In genomic region chr19:44597131-44597491, GRCh38 we compare ENCODE assay signal across 26 cellular contexts. TPM values are rescaled to one million over a fixed set of nuclear protein-coding genes. Genes with fewer than 3 reads are reported as not detected.
DNase-seq lines count a peak whose midpoint lies in the region; ATAC-seq, FAIRE-seq and TF ChIP-seq lines count a peak whose summit lies in the region.
"Had no signal": no experiment of that assay in that cellular context is flagged by ENCODE, and none has a peak within 500 bp of the region (broad histone marks: within the 10 kb centered on the region; RNA-seq: fewer than 3 reads in every experiment).

No MANE protein-coding gene starts in this region.

- no peak overlapping the region for H3K27ac Mint-ChIP-seq in WTC11
- no peak overlapping the region for H3K27ac Mint-ChIP-seq in naive thymus-derived CD4-positive, alpha-beta T cell

- no peak for TF ChIP-seq EP300 in HepG2 (IDR thresholded peaks at IDR 0.05; ENCODE audit: low read depth in 2 of 2, low read length in 2 of 2)
- no peak for TF ChIP-seq EP300 in HepG2 (CRISPR knock-in tag; IDR thresholded peaks at IDR 0.05; ENCODE audit: borderline replicate concordance)

- H3K4me2 ChIP-seq in HepG2 (ENCODE audit: low read depth, low read length) (peak overlapping the region; percentile 69), hepatocyte (peak overlapping the region; percentile 53)
- H3K4me2 ChIP-seq: PC-9 had no signal

- H3K9me3 ChIP-seq in HepG2 (ENCODE audit: low read length) = no peaks in the 10 kb centered on the region
- H3K9me3 ChIP-seq in right lobe of liver = no peaks in the 10 kb centered on the region
- H3K9me3 ChIP-seq in hepatocyte (ENCODE audit: low read depth) = no peaks in the 10 kb centered on the region
- no peaks in the 10 kb centered on the region for H3K9me3 ChIP-seq in effector memory CD4-positive, alpha-beta T cell (ENCODE audit: control insufficient read depth, low read length)
- no peaks in the 10 kb centered on the region for H3K9me3 ChIP-seq in naive thymus-derived CD4-positive, alpha-beta T cell (ENCODE audit: control insufficient read depth in 2 of 3, low read length in 3 of 3)

- H3K4me1 ChIP-seq in HepG2 (ENCODE audit: insufficient read depth, low read length) = peaks cover 59% of the 10 kb centered on the region
- peaks cover 0 to 6% (median 0%) of the 10 kb centered on the region in 4 donors for H3K4me1 ChIP-seq in right lobe of liver
- H3K4me1 ChIP-seq in hepatocyte (ENCODE audit: insufficient read depth) = peaks cover 20% of the 10 kb centered on the region
- H3K4me1 ChIP-seq in effector memory CD4-positive, alpha-beta T cell (ENCODE audit: control insufficient read depth, insufficient read depth, low read length, poor library complexity, severe bottlenecking) = no peaks in the 10 kb centered on the region
- no peaks in the 10 kb centered on the region for H3K4me1 ChIP-seq in naive thymus-derived CD4-positive, alpha-beta T cell (ENCODE audit: control insufficient read depth in 2 of 2, insufficient read depth in 2 of 2, low read length in 2 of 2)

- ATAC-seq in HepG2 (no peak), right lobe of liver (no peak), WTC11 (no peak; the same call in 1 of the 2 replicates)
- no peak for ATAC-seq in naive thymus-derived CD4-positive, alpha-beta T cell

- peaks cover 5% of the 10 kb centered on the region for H3K27me3 Mint-ChIP-seq in WTC11 (ENCODE audit: low read depth)
- peaks cover 0 to 32% (median 11%) of the 10 kb centered on the region in 5 donors for H3K27me3 Mint-ChIP-seq in naive thymus-derived CD4-positive, alpha-beta T cell

- no TSS peak for BruUV-seq in HepG2 (replicated peaks; lab: Mats Ljungman, UMichigan)

- FAIRE-seq in HepG2 (lab: Jason Lieb, UNC) = no peak
- FAIRE-seq: G401.6 had no signal

- H3K4me1 Mint-ChIP-seq in WTC11 = peaks cover 16% of the 10 kb centered on the region
- no peaks in the 10 kb centered on the region for H3K4me1 Mint-ChIP-seq in naive thymus-derived CD4-positive, alpha-beta T cell

- intact Hi-C loops in HepG2 (cut with micrococcal nuclease; ENCODE audit: unreplicated experiment) = no loop called here
- intact Hi-C loops in right lobe of liver (cut with DNase I) = no loop called here
- intact Hi-C loops in naive thymus-derived CD4-positive, alpha-beta T cell (cut with micrococcal nuclease) = no loop called here

- no peaks in the 10 kb centered on the region for H3K9me2 ChIP-seq in hepatocyte (replicated peaks; ENCODE audit: insufficient read depth)

- no peak overlapping the region for H3K4me3 Mint-ChIP-seq in WTC11
- no peak overlapping the region for H3K4me3 Mint-ChIP-seq in naive thymus-derived CD4-positive, alpha-beta T cell

- no peak for TF ChIP-seq RAD21 in HepG2 (CRISPR knock-in tag; IDR thresholded peaks at IDR 0.05)

- no peaks in the 10 kb centered on the region for H3K36me3 Mint-ChIP-seq in WTC11
- H3K36me3 Mint-ChIP-seq in naive thymus-derived CD4-positive, alpha-beta T cell = peaks cover 0 to 7% (median 0%) of the 10 kb centered on the region in 5 donors

- POLR2A ChIA-PET in HepG2 (lab: Yijun Ruan, JAX) (interaction anchor here (1.0 to 1.4 kb wide), 3 partner anchors 9 to 18 kb away, joined by 5 to 13 read pairs (median 7); partner anchors contain the start of gene IGSF23), WTC11 (lab: Charles Lee) (no interaction called here)
- POLR2A ChIA-PET in naive thymus-derived CD4-positive, alpha-beta T cell (lab: Charles Lee) = no interaction called here

- no peak overlapping the region for H2AFZ ChIP-seq in HepG2 (ENCODE audit: low read length)
- H2AFZ ChIP-seq in hepatocyte = no peak overlapping the region
- H2AFZ ChIP-seq: PC-9 had no signal

- in situ Hi-C loops in HepG2 (cut with HindIII; ENCODE audit: extremely low pct_ligation_motif_present, low pct_unique_long_range_greater_than_20kb) = no loop called here

- WGBS in HepG2 (ENCODE audit: low lambda C conversion rate) = 5% methylated on average over 3 of the region's 3 CpGs
- 25% methylated on average over 3 of the region's 3 CpGs for WGBS in right lobe of liver (ENCODE audit: insufficient coverage, low coverage, low lambda C conversion rate, missing lambda C conversion rate)
- WGBS in hepatocyte (ENCODE audit: low lambda C conversion rate, missing lambda C conversion rate) = 38% methylated on average over 3 of the region's 3 CpGs

- H4K20me1 ChIP-seq in HepG2 (ENCODE audit: insufficient read depth, low read length) (no peaks in the 10 kb centered on the region), hepatocyte (ENCODE audit: insufficient read depth, poor library complexity, severe bottlenecking) (no peaks in the 10 kb centered on the region)

- no peak overlapping the region for H3K9ac ChIP-seq in HepG2 (ENCODE audit: insufficient read depth, low read depth, low read length)

- TF ChIP-seq CTCF in HepG2 (CRISPR knock-in tag; IDR thresholded peaks at IDR 0.05) = no peak
- TF ChIP-seq CTCF in right lobe of liver (IDR thresholded peaks at IDR 0.05) = no peak
- no peak for TF ChIP-seq CTCF in WTC11 (IDR thresholded peaks at IDR 0.05)
- TF ChIP-seq CTCF in hepatocyte (IDR thresholded peaks at IDR 0.05; ENCODE audit: poor library complexity) = no peak

- CTCF ChIA-PET in HepG2 (lab: Yijun Ruan, JAX; ENCODE audit: low intra/inter-chr PET ratio, low total read pairs) (no interaction called here), WTC11 (lab: Charles Lee) (interaction anchor here (0.5 to 1.1 kb wide), 2 partner anchors 13 to 14 kb away, joined by 3 to 4 read pairs; no protein-coding TSS in a partner anchor)
- CTCF ChIA-PET in naive thymus-derived CD4-positive, alpha-beta T cell (lab: Charles Lee) = no interaction called here

- no peaks in the 10 kb centered on the region for H3K36me3 ChIP-seq in HepG2 (replicated peaks in 1 of 2; ENCODE audit: control insufficient read depth in 1 of 2, insufficient read depth in 2 of 2, low read length in 2 of 2)
- no peaks in the 10 kb centered on the region for H3K36me3 ChIP-seq in right lobe of liver
- no peaks in the 10 kb centered on the region for H3K36me3 ChIP-seq in hepatocyte (replicated peaks; ENCODE audit: insufficient read depth, low read depth)
- no peaks in the 10 kb centered on the region for H3K36me3 ChIP-seq in effector memory CD4-positive, alpha-beta T cell (ENCODE audit: control insufficient read depth, insufficient read depth, low read length)
- H3K36me3 ChIP-seq in naive thymus-derived CD4-positive, alpha-beta T cell (ENCODE audit: control insufficient read depth in 2 of 3, insufficient read depth in 3 of 3, low read length in 3 of 3) = no peaks in the 10 kb centered on the region
- H3K36me3 ChIP-seq: MG63 had no signal

- TF ChIP-seq POLR2A in HepG2 (IDR thresholded peaks at IDR 0.05; ENCODE audit: insufficient read depth in 1 of 2, low read depth in 2 of 2, low read length in 2 of 2) (no peak), right lobe of liver (IDR thresholded peaks at IDR 0.05) (no peak)

- DNase-seq in HepG2 (ENCODE audit: low spot score) = no peak
- DNase-seq in right lobe of liver = no peak
- no peak for DNase-seq in WTC11 (ENCODE audit: low spot score)
- DNase-seq in hepatocyte (ENCODE audit: low spot score) = no peak
- no peak for DNase-seq in effector memory CD4-positive, alpha-beta T cell
- DNase-seq in stimulated activated CD4-positive, alpha-beta T cell treated with anti-CD3 and anti-CD28 coated beads, Interleukin-4, amount 100 ng/mL, for 24 hours = no peak
- DNase-seq in OCI-M2 (lab: John Stamatoyannopoulos, UW; ENCODE audit: unreplicated experiment) = no peak
- no peak for DNase-seq in naive thymus-derived CD4-positive, alpha-beta T cell
- DNase-seq: 8988T, DMS53, GOT3, HCEC 1CT, KG1, MG63, NCI-H1105 treated with DMSO at 0.1 percent for 48 hours, NCI-H146, NCI-H1930, NCI-H2107, NCI-H524, NCI-H748 treated with DMSO at 0.1 percent for 48 hours, PC-9, RPMI8226, SHP77 had no signal

- 0 out of 5 replicates have a peak, but pooled peaks cover 0 to 1% of the 10 kb centered on the region in 2 experiments for H3K27me3 ChIP-seq in HepG2 (ENCODE audit: control insufficient read depth in 1 of 2, insufficient read depth in 2 of 2, low read length in 2 of 2)
- H3K27me3 ChIP-seq in right lobe of liver = no peaks in the 10 kb centered on the region
- H3K27me3 ChIP-seq in hepatocyte = no peaks in the 10 kb centered on the region
- H3K27me3 ChIP-seq in effector memory CD4-positive, alpha-beta T cell (replicated peaks; ENCODE audit: control insufficient read depth, insufficient read depth, low read length, poor library complexity, severe bottlenecking) = no peaks in the 10 kb centered on the region
- H3K27me3 ChIP-seq in naive thymus-derived CD4-positive, alpha-beta T cell (ENCODE audit: control insufficient read depth in 2 of 2, insufficient read depth in 2 of 2, low read length in 2 of 2) = no peaks in the 10 kb centered on the region
- H3K27me3 ChIP-seq: MG63 had no signal

- peaks cover 23% of the 10 kb centered on the region for H3K9me3 Mint-ChIP-seq in WTC11
- peaks cover 0 to 24% (median 12%) of the 10 kb centered on the region in 11 donors for H3K9me3 Mint-ChIP-seq in naive thymus-derived CD4-positive, alpha-beta T cell

- H3K79me2 ChIP-seq in HepG2 (ENCODE audit: insufficient read depth, low read length) (no peaks in the 10 kb centered on the region), hepatocyte (no peaks in the 10 kb centered on the region)

- H3K27ac ChIP-seq in HepG2 (ENCODE audit: extremely low read length, insufficient read depth, low read length) (no peak overlapping the region), right lobe of liver (no peak overlapping the region), hepatocyte (peak overlapping the region; percentile 93)
- no peak overlapping the region for H3K27ac ChIP-seq in effector memory CD4-positive, alpha-beta T cell (ENCODE audit: insufficient read depth, low read length, poor library complexity, severe bottlenecking)
- no peak overlapping the region for H3K27ac ChIP-seq in naive thymus-derived CD4-positive, alpha-beta T cell (ENCODE audit: low read depth, low read length)
- H3K27ac ChIP-seq: PC-9 had no signal

- H3K4me3 ChIP-seq in HepG2 (replicated peaks in 1 of 3; ENCODE audit: insufficient read depth in 1 of 3, low read depth in 2 of 3, low read length in 3 of 3) (peak overlapping the region in 1 of 3 experiments; percentile 43; a peak in 2 of 6 replicates), right lobe of liver (no peak overlapping the region), hepatocyte (no peak overlapping the region)
- no peak overlapping the region for H3K4me3 ChIP-seq in effector memory CD4-positive, alpha-beta T cell (ENCODE audit: insufficient read depth, low read depth, low read length, poor library complexity, severe bottlenecking)
- no peak overlapping the region for H3K4me3 ChIP-seq in naive thymus-derived CD4-positive, alpha-beta T cell (ENCODE audit: low read length)
- H3K4me3 ChIP-seq: MG63, PC-9 had no signal

RNA-seq across cellular contexts. Expression of gene IGSF23, which starts 16.3 kb away (rescaled TPM):
- total RNA-seq in HepG2 (2016; rRNA removed; fragmentation: Illumina TruSeq; extraction: Trizol) = 2.3 and 3.4 TPM in 2 replicates
- total RNA-seq in HepG2 (2016; cell fraction: cytosol; rRNA removed; fragmentation: Illumina TruSeq; extraction: Trizol; ENCODE audit: low read depth) = 2.7 and 3.5 TPM in 2 replicates
- 2.3 and 3.6 TPM in 2 replicates for total RNA-seq in HepG2 (2016; cell fraction: insoluble cytoplasmic fraction; rRNA removed; fragmentation: Illumina TruSeq; extraction: Trizol)
- 3.3 and 4.5 TPM in 2 replicates for total RNA-seq in HepG2 (2016; cell fraction: membrane; rRNA removed; fragmentation: Illumina TruSeq; extraction: Trizol)
- 2.9 and 3.3 TPM in 2 replicates for total RNA-seq in HepG2 (2016; cell fraction: nucleus; rRNA removed; fragmentation: Illumina TruSeq; extraction: Trizol)
- polyA plus RNA-seq in HepG2 (2011; rRNA removed) = 8.8 and 13.2 TPM in 2 replicates
- 4.8 and 4.9 TPM in 2 replicates for polyA plus RNA-seq in HepG2 (2011; cell fraction: cytosol; rRNA removed)
- 2.1 and 7.8 TPM in 2 replicates for polyA plus RNA-seq in HepG2 (2011; cell fraction: nucleus; rRNA removed)
- polyA plus RNA-seq in HepG2 (2012) = 6.8 and 14.5 TPM in 2 replicates
- polyA plus RNA-seq in HepG2 (2016; cell fraction: cytosol; fragmentation: Illumina TruSeq; extraction: Trizol; ENCODE audit: low read depth) = 2.5 and 3.3 TPM in 2 replicates
- polyA plus RNA-seq in HepG2 (2016; cell fraction: insoluble cytoplasmic fraction; fragmentation: Illumina TruSeq; extraction: Trizol; ENCODE audit: low read depth) = 1.6 and 3.8 TPM in 2 replicates
- polyA plus RNA-seq in HepG2 (2016; cell fraction: membrane; fragmentation: Illumina TruSeq; extraction: Trizol; ENCODE audit: low read depth) = 3.3 and 3.9 TPM in 2 replicates
- polyA plus RNA-seq in HepG2 (2016; cell fraction: nucleus; fragmentation: Illumina TruSeq; extraction: Trizol; ENCODE audit: insufficient read depth, low read depth) = 2.7 and 4.2 TPM in 2 replicates
- polyA minus RNA-seq in HepG2 (2011; rRNA and poly(A)+ RNA removed; ENCODE audit: low replicate concordance) = 23.1 TPM in 1 of 2 replicates, not detected in the other
- 0.99 and 1.8 TPM in 2 replicates for polyA minus RNA-seq in HepG2 (2011; cell fraction: cytosol; rRNA and poly(A)+ RNA removed)
- 3.9 and 9.3 TPM in 2 replicates for polyA minus RNA-seq in HepG2 (2011; cell fraction: nucleus; rRNA and poly(A)+ RNA removed)
- total RNA-seq in right lobe of liver = 10 to 100 TPM in 3 of 6 experiments, 1 to 10 TPM in 3; 4.4 to 15.2 (median 9.0) TPM
- total RNA-seq in WTC11 (2021) = not detected in 3 replicates
- 2.1 TPM in 2 replicates for total RNA-seq in hepatocyte
- polyA plus RNA-seq in hepatocyte = 0.21 and 3.8 TPM in 2 replicates
- total RNA-seq in naive thymus-derived CD4-positive, alpha-beta T cell = not detected
- not detected for polyA plus RNA-seq in naive thymus-derived CD4-positive, alpha-beta T cell
- total RNA-seq: HT-29, PC-9, SK-MEL-5 had no signal

RNA-seq across cellular contexts. Expression of gene PVR, which starts 46.6 kb away (rescaled TPM):
- 18.4 and 43.4 TPM in 2 replicates for total RNA-seq in HepG2 (2016; rRNA removed; fragmentation: Illumina TruSeq; extraction: Trizol)
- total RNA-seq in HepG2 (2016; cell fraction: cytosol; rRNA removed; fragmentation: Illumina TruSeq; extraction: Trizol; ENCODE audit: low read depth) = 5.4 and 5.5 TPM in 2 replicates
- 16.1 and 39.6 TPM in 2 replicates for total RNA-seq in HepG2 (2016; cell fraction: insoluble cytoplasmic fraction; rRNA removed; fragmentation: Illumina TruSeq; extraction: Trizol)
- 18.0 and 18.1 TPM in 2 replicates for total RNA-seq in HepG2 (2016; cell fraction: membrane; rRNA removed; fragmentation: Illumina TruSeq; extraction: Trizol)
- 37.4 and 45.5 TPM in 2 replicates for total RNA-seq in HepG2 (2016; cell fraction: nucleus; rRNA removed; fragmentation: Illumina TruSeq; extraction: Trizol)
- polyA plus RNA-seq in HepG2 (2011; rRNA removed) = 46.6 and 59.5 TPM in 2 replicates
- polyA plus RNA-seq in HepG2 (2011; cell fraction: cytosol; rRNA removed) = 53.0 and 55.6 TPM in 2 replicates
- polyA plus RNA-seq in HepG2 (2011; cell fraction: nucleus; rRNA removed) = 60.5 and 72.7 TPM in 2 replicates
- polyA plus RNA-seq in HepG2 (2012) = 26.0 and 35.8 TPM in 2 replicates
- 4.1 and 4.5 TPM in 2 replicates for polyA plus RNA-seq in HepG2 (2016; cell fraction: cytosol; fragmentation: Illumina TruSeq; extraction: Trizol; ENCODE audit: low read depth)
- 14.1 and 16.5 TPM in 2 replicates for polyA plus RNA-seq in HepG2 (2016; cell fraction: insoluble cytoplasmic fraction; fragmentation: Illumina TruSeq; extraction: Trizol; ENCODE audit: low read depth)
- polyA plus RNA-seq in HepG2 (2016; cell fraction: membrane; fragmentation: Illumina TruSeq; extraction: Trizol; ENCODE audit: low read depth) = 9.4 and 9.9 TPM in 2 replicates
- 59.3 and 60.4 TPM in 2 replicates for polyA plus RNA-seq in HepG2 (2016; cell fraction: nucleus; fragmentation: Illumina TruSeq; extraction: Trizol; ENCODE audit: insufficient read depth, low read depth)
- 69.1 and 105 TPM in 2 replicates for polyA minus RNA-seq in HepG2 (2011; rRNA and poly(A)+ RNA removed; ENCODE audit: low replicate concordance)
- 34.7 and 43.2 TPM in 2 replicates for polyA minus RNA-seq in HepG2 (2011; cell fraction: cytosol; rRNA and poly(A)+ RNA removed)
- 56.0 and 67.4 TPM in 2 replicates for polyA minus RNA-seq in HepG2 (2011; cell fraction: nucleus; rRNA and poly(A)+ RNA removed)
- 10 to 100 TPM; 26.6 to 66.6 (median 55.5) TPM for total RNA-seq in right lobe of liver
- total RNA-seq in WTC11 (2021) = 13.7 to 15.9 TPM (median 15.0 TPM) in 3 replicates
- 123 and 124 TPM in 2 replicates for total RNA-seq in hepatocyte
- 76.4 and 85.6 TPM in 2 replicates for polyA plus RNA-seq in hepatocyte
- total RNA-seq in naive thymus-derived CD4-positive, alpha-beta T cell = 1 to 10 TPM; 3.3 to 8.4 (median 4.3) TPM
- 1 to 10 TPM in 1 of 2 donors, under 1 TPM in 1; 0.87 to 1.2 TPM for polyA plus RNA-seq in naive thymus-derived CD4-positive, alpha-beta T cell

Comparison
In these comparisons a context has a peak if more than half of its experiments do, and no peak if none do; other contexts are left out.
1. Of the 50 proteins assayed by ChIP-seq in both HepG2 and WTC11: peak only in HepG2: KAT7; only in WTC11: none; in both: ZNF512; in neither: 48.